Comparison of ENCODE assay signal across 14 cellular contexts in the genomic region with DNA sequence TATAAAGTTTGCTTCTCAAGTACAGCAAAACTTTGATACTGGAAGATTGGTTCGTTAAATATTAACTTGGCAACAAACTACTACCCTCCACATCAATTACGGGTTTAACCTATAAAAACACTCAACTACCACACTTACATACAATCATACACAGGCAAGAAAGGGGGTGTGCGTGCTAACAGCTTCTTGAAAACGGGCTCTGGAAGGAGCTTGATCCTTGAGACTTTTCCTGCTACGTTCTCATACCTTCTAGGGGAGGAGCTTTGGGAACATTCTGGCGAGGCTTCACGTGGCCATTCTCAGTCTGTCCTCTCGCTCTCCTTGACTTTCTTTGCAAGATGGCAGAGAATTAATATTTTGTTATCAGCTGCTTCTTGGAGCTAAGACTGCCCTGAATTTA. TPM values are rescaled to one million over a fixed set of nuclear protein-coding genes. Genes with fewer than 3 reads are reported as not detected.
"Had no signal": no experiment of that assay in that cellular context is flagged by ENCODE, and none has a peak within 500 bp of the region (broad histone marks: within the 10 kb centered on the region; RNA-seq: fewer than 3 reads in every experiment).

No MANE protein-coding gene starts in this region.

- H3K4me2 ChIP-seq: neural progenitor cell had no signal

- H3K9me3 ChIP-seq: ascending aorta, esophagus muscularis mucosa, tibial nerve had no signal

- H3K9ac ChIP-seq: neural progenitor cell had no signal

- H3K27me3 ChIP-seq: ascending aorta, esophagus muscularis mucosa, neural progenitor cell, tibial nerve had no signal

- H3K4me1 ChIP-seq: ascending aorta, neural progenitor cell, tibial nerve had no signal

- H3K4me3 Mint-ChIP-seq: activated naive CD4-positive, alpha-beta T cell treated with anti-CD3 and anti-CD28 coated beads, Interleukin-2, amount 10 ng/mL, durations not matched to agents 7 days and 5 days; neural progenitor cell; stimulated activated naive B cell treated with anti-CD40 and anti-IgM and Interleukin-4, amounts not matched to agents 10 μg/mL and 1 μg/mL and 100 μg/mL, for 72 hours had no signal

- H3K27me3 Mint-ChIP-seq: activated naive CD4-positive, alpha-beta T cell treated with anti-CD3 and anti-CD28 coated beads, Interleukin-2, amount 10 ng/mL, durations not matched to agents 7 days and 5 days; stimulated activated naive B cell treated with anti-CD40 and anti-IgM and Interleukin-4, amounts not matched to agents 10 μg/mL and 1 μg/mL and 100 μg/mL, for 72 hours had no signal

- DNase-seq: activated CD4-positive, alpha-beta T cell treated with anti-CD3 and anti-CD28 coated beads for 1 hour; activated CD4-positive, alpha-beta T cell treated with anti-CD3 and anti-CD28 coated beads, Interleukin-2, amount 50 U/mL, for 4 hours; activated naive CD4-positive, alpha-beta T cell treated with anti-CD3 and anti-CD28 coated beads, Interleukin-2, amount 10 ng/mL, durations not matched to agents 7 days and 5 days; islet precursor cell; stimulated activated CD4-positive, alpha-beta T cell treated with anti-CD3 and anti-CD28 coated beads, Interleukin-4, amount 100 ng/mL, for 1 hour; stimulated activated naive B cell treated with anti-CD40 and anti-IgM and Interleukin-4, amounts not matched to agents 10 μg/mL and 1 μg/mL and 100 μg/mL, for 72 hours; T-helper 1 cell had no signal

- FAIRE-seq: endometrium had no signal

- H3K27ac Mint-ChIP-seq: activated naive CD4-positive, alpha-beta T cell treated with anti-CD3 and anti-CD28 coated beads, Interleukin-2, amount 10 ng/mL, durations not matched to agents 7 days and 5 days; activated T-helper 2 cell treated with anti-CD3 and anti-CD28 coated beads, Interferon-gamma antibody, Interleukin-2, Interleukin-4, amounts not matched to agents 10 μg/mL and 5 μg/mL and 100 μg/mL, durations not matched to agents 14 hours and 24 hours and 36 hours; neural progenitor cell; stimulated activated naive B cell treated with anti-CD40 and anti-IgM and Interleukin-4, amounts not matched to agents 10 μg/mL and 1 μg/mL and 100 μg/mL, for 72 hours had no signal

- H3K9me3 Mint-ChIP-seq: activated naive CD4-positive, alpha-beta T cell treated with anti-CD3 and anti-CD28 coated beads, Interleukin-2, amount 10 ng/mL, durations not matched to agents 7 days and 5 days; activated T-helper 2 cell treated with anti-CD3 and anti-CD28 coated beads, Interferon-gamma antibody, Interleukin-2, Interleukin-4, amounts not matched to agents 10 μg/mL and 5 μg/mL and 100 μg/mL, durations not matched to agents 14 hours and 24 hours and 36 hours; neural progenitor cell; stimulated activated naive B cell treated with anti-CD40 and anti-IgM and Interleukin-4, amounts not matched to agents 10 μg/mL and 1 μg/mL and 100 μg/mL, for 72 hours had no signal

- H2AFZ ChIP-seq: neural progenitor cell had no signal

- H3K4me3 ChIP-seq: ascending aorta, esophagus muscularis mucosa, neural progenitor cell, tibial nerve had no signal

- H3K4me1 Mint-ChIP-seq: activated naive CD4-positive, alpha-beta T cell treated with anti-CD3 and anti-CD28 coated beads, Interleukin-2, amount 10 ng/mL, durations not matched to agents 7 days and 5 days; neural progenitor cell; stimulated activated naive B cell treated with anti-CD40 and anti-IgM and Interleukin-4, amounts not matched to agents 10 μg/mL and 1 μg/mL and 100 μg/mL, for 72 hours had no signal

- H3K27ac ChIP-seq: ascending aorta, esophagus muscularis mucosa, neural progenitor cell, tibial nerve had no signal

RNA-seq across cellular contexts. Expression of a gene that starts 16.9 kb away (rescaled TPM):
- total RNA-seq: activated T-helper 2 cell treated with anti-CD3 and anti-CD28 coated beads, Interferon-gamma antibody, Interleukin-2, Interleukin-4, amounts not matched to agents 10 μg/mL and 5 μg/mL and 100 μg/mL, durations not matched to agents 14 hours and 24 hours and 36 hours; ascending aorta; subcutaneous adipose tissue had no signal
